Comparison of ENCODE assay signal across 8 cellular contexts in genomic region chr15:28107111-28107893, GRCh38. TPM values are rescaled to one million over a fixed set of nuclear protein-coding genes. Genes with fewer than 3 reads are reported as not detected.
DNase-seq lines count a peak whose midpoint lies in the region; ATAC-seq and TF ChIP-seq lines count a peak whose summit lies in the region.

No MANE protein-coding gene starts in this region.

- peaks cover 16% of the 10 kb centered on the region for H3K4me1 Mint-ChIP-seq in activated CD8-positive, alpha-beta T cell treated with anti-CD3 and anti-CD28 coated beads, Interleukin-2, amount 10 ng/mL, durations not matched to agents 7 days and 5 days (ENCODE audit: low read depth)

- H3K4me1 ChIP-seq in parathyroid adenoma (no peaks in the 10 kb centered on the region), OCI-LY7 (ENCODE audit: insufficient read depth, low read length, poor library complexity, severe bottlenecking) (no peaks in the 10 kb centered on the region)

- DNase-seq in EL (peak; percentile 30), cardiac septum (ENCODE audit: low spot score) (peak; percentile 72), T1000 (lab: John Stamatoyannopoulos, UW) (no peak), OCI-LY7 (ENCODE audit: low spot score) (no peak), NCI-H2029 (lab: John Stamatoyannopoulos, UW) (no peak), putamen (ENCODE audit: low spot score) (no peak)
- DNase-seq in activated CD8-positive, alpha-beta T cell treated with anti-CD3 and anti-CD28 coated beads, Interleukin-2, amount 10 ng/mL, durations not matched to agents 7 days and 5 days, result no peak

- peak overlapping the region; percentile 76 for H3K4me3 Mint-ChIP-seq in activated CD8-positive, alpha-beta T cell treated with anti-CD3 and anti-CD28 coated beads, Interleukin-2, amount 10 ng/mL, durations not matched to agents 7 days and 5 days

- H3K4me2 ChIP-seq in parathyroid adenoma (ENCODE audit: low read length), result peak overlapping the region; percentile 88
- no peak overlapping the region for H3K4me2 ChIP-seq in OCI-LY7 (ENCODE audit: low read length)

- no peaks in the 10 kb centered on the region for H3K27me3 ChIP-seq in parathyroid adenoma (ENCODE audit: control insufficient read depth, insufficient read depth, low read length)

- intact Hi-C loops in cardiac septum (cut with DNase I) (no loop called here), OCI-LY7 (cut with micrococcal nuclease; ENCODE audit: unreplicated experiment) (no loop called here)

- CTCF ChIA-PET in activated CD8-positive, alpha-beta T cell treated with anti-CD3 and anti-CD28 coated beads, Interleukin-2, amount 10 ng/mL, durations not matched to agents 7 days and 5 days (lab: Charles Lee), result no interaction called here
- CTCF ChIA-PET in OCI-LY7 (lab: Charles Lee; ENCODE audit: unreplicated experiment), result interaction anchor here (0.5 kb wide), 1 partner anchor 12 kb away, joined by 3 read pairs; no protein-coding TSS in a partner anchor

- H3K27me3 Mint-ChIP-seq in activated CD8-positive, alpha-beta T cell treated with anti-CD3 and anti-CD28 coated beads, Interleukin-2, amount 10 ng/mL, durations not matched to agents 7 days and 5 days (ENCODE audit: low read depth), result peaks cover 28% of the 10 kb centered on the region

- H3K36me3 ChIP-seq in parathyroid adenoma (ENCODE audit: control insufficient read depth, insufficient read depth, low read length), result no peaks in the 10 kb centered on the region
- peaks cover 16% of the 10 kb centered on the region for H3K36me3 ChIP-seq in OCI-LY7 (ENCODE audit: insufficient read depth, low read length)

- H3K9me3 ChIP-seq in parathyroid adenoma (ENCODE audit: control insufficient read depth, low read length) (no peaks in the 10 kb centered on the region), OCI-LY7 (ENCODE audit: low read length) (no peaks in the 10 kb centered on the region)

- ATAC-seq in activated CD8-positive, alpha-beta T cell treated with anti-CD3 and anti-CD28 coated beads, Interleukin-2, amount 10 ng/mL, durations not matched to agents 7 days and 5 days, result peak; percentile 57

- no peaks in the 10 kb centered on the region for H3K9me2 ChIP-seq in OCI-LY7 (ENCODE audit: insufficient read depth, low read length)

- no peak for TF ChIP-seq CTCF in parathyroid adenoma (IDR thresholded peaks at IDR 0.05)
- TF ChIP-seq CTCF in OCI-LY7 (conservative IDR thresholded peaks at IDR 0.05; ENCODE audit: low read length), result no peak

- H3K4me3 ChIP-seq in parathyroid adenoma (ENCODE audit: low read depth, low read length) (peak overlapping the region; percentile 52), OCI-LY7 (ENCODE audit: low read depth, low read length, poor library complexity, severe bottlenecking) (no peak overlapping the region)

- no peaks in the 10 kb centered on the region for H3K9me3 Mint-ChIP-seq in activated CD8-positive, alpha-beta T cell treated with anti-CD3 and anti-CD28 coated beads, Interleukin-2, amount 10 ng/mL, durations not matched to agents 7 days and 5 days (ENCODE audit: insufficient read depth)

- H2AFZ ChIP-seq in parathyroid adenoma (peak overlapping the region; percentile 60), OCI-LY7 (ENCODE audit: low read length) (no peak overlapping the region)

- POLR2A ChIA-PET in activated CD8-positive, alpha-beta T cell treated with anti-CD3 and anti-CD28 coated beads, Interleukin-2, amount 10 ng/mL, durations not matched to agents 7 days and 5 days (lab: Charles Lee), result no interaction called here
- POLR2A ChIA-PET in OCI-LY7 (lab: Charles Lee), result interaction anchor here (0.6 kb wide), 1 partner anchor 129 kb away, joined by 3 read pairs; no protein-coding TSS in a partner anchor

- H3K9ac ChIP-seq in parathyroid adenoma, result no peak overlapping the region

- H3K27ac Mint-ChIP-seq in activated CD8-positive, alpha-beta T cell treated with anti-CD3 and anti-CD28 coated beads, Interleukin-2, amount 10 ng/mL, durations not matched to agents 7 days and 5 days, result no peak overlapping the region

- BruUV-seq in OCI-LY7 (replicated peaks; lab: Mats Ljungman, UMichigan), result no TSS peak

- H3K27ac ChIP-seq in parathyroid adenoma, result no peak overlapping the region
- H3K27ac ChIP-seq in OCI-LY7 (ENCODE audit: low read depth, low read length, poor library complexity, severe bottlenecking), result no peak overlapping the region

- H3K79me2 ChIP-seq in parathyroid adenoma (no peaks in the 10 kb centered on the region), OCI-LY7 (ENCODE audit: insufficient read depth, low read depth, low read length) (no peaks in the 10 kb centered on the region)

- H3K36me3 Mint-ChIP-seq in activated CD8-positive, alpha-beta T cell treated with anti-CD3 and anti-CD28 coated beads, Interleukin-2, amount 10 ng/mL, durations not matched to agents 7 days and 5 days (ENCODE audit: low read depth), result peaks cover 13% of the 10 kb centered on the region

- H4K20me1 ChIP-seq in OCI-LY7 (ENCODE audit: insufficient read depth, low read length), result no peaks in the 10 kb centered on the region

RNA-seq across cellular contexts. Expression of gene OCA2, which starts 8.2 kb away (rescaled TPM):
- total RNA-seq in activated CD8-positive, alpha-beta T cell treated with anti-CD3 and anti-CD28 coated beads, Interleukin-2, amount 10 ng/mL, durations not matched to agents 7 days and 5 days, result not detected
- total RNA-seq in cardiac septum, result not detected
- not detected in 2 replicates for total RNA-seq in OCI-LY7 (2014; rRNA removed; shearing (Covaris generic))
- not detected in 2 replicates for total RNA-seq in OCI-LY7 (2022)

Comparison
In these comparisons a context has a peak if more than half of its experiments do, and no peak if none do; other contexts are left out.
1. DNase-seq: peak in EL (single experiment) and cardiac septum (single experiment); none in activated CD8-positive, alpha-beta T cell treated with anti-CD3 and anti-CD28 coated beads, Interleukin-2, amount 10 ng/mL, durations not matched to agents 7 days and 5 days (single experiment), T1000 (single experiment), OCI-LY7 (single experiment), NCI-H2029 (single experiment) and putamen (single experiment).